ENCODE assay signal across 8 cellular contexts in genomic region chr12:53625373-53625945, GRCh38. TPM values are rescaled to one million over a fixed set of nuclear protein-coding genes. Genes with fewer than 3 reads are reported as not detected.
DNase-seq lines count a peak whose midpoint lies in the region; ATAC-seq lines count a peak whose summit lies in the region.

No MANE protein-coding gene starts in this region.

- peak overlapping the region; percentile 93 for H3K27ac ChIP-seq in temporal lobe (ENCODE audit: low read depth, low read length)

- H3K36me3 Mint-ChIP-seq in T-helper 2 cell treated with Interferon-gamma antibody and Interleukin-4, amounts not matched to agents 5 μg/mL and 100 μg/mL, for 36 hours (ENCODE audit: low read depth) = peaks cover 6% of the 10 kb centered on the region
- H3K36me3 Mint-ChIP-seq in activated naive CD8-positive, alpha-beta T cell treated with anti-CD3 and anti-CD28 coated beads, Interleukin-2, amount 10 ng/mL, durations not matched to agents 7 days and 5 days = peaks cover 3% of the 10 kb centered on the region

- H3K4me3 Mint-ChIP-seq in T-helper 2 cell treated with Interferon-gamma antibody and Interleukin-4, amounts not matched to agents 5 μg/mL and 100 μg/mL, for 36 hours = peak overlapping the region; percentile 99
- H3K4me3 Mint-ChIP-seq in activated naive CD8-positive, alpha-beta T cell treated with anti-CD3 and anti-CD28 coated beads, Interleukin-2, amount 10 ng/mL, durations not matched to agents 7 days and 5 days = peak overlapping the region; percentile 96

- no peak for DNase-seq in T-helper 2 cell treated with Interferon-gamma antibody and Interleukin-4, amounts not matched to agents 5 μg/mL and 100 μg/mL, for 36 hours (ENCODE audit: low spot score)
- DNase-seq in T-helper 2 cell (no peak), kidney glomerular epithelial cell (lab: John Stamatoyannopoulos, UW) (peak; percentile 30), COLO668 (lab: John Stamatoyannopoulos, UW; ENCODE audit: unreplicated experiment) (no peak)
- no peak for DNase-seq in activated naive CD8-positive, alpha-beta T cell treated with anti-CD3 and anti-CD28 coated beads, Interleukin-2, amount 10 ng/mL, durations not matched to agents 7 days and 5 days
- no peak for DNase-seq in activated CD4-positive, CD25-positive, alpha-beta regulatory T cell treated with anti-CD3 and anti-CD28 coated beads, Interleukin-2, amount 50 U/mL, for 72 hours

- POLR2A ChIA-PET in activated naive CD8-positive, alpha-beta T cell treated with anti-CD3 and anti-CD28 coated beads, Interleukin-2, amount 10 ng/mL, durations not matched to agents 7 days and 5 days (lab: Charles Lee) = interaction anchor here (0.6 to 1.8 kb wide), 3 partner anchors 14 to 82 kb away, joined by 3 to 5 read pairs (median 4); partner anchors contain the start of gene ATP5MC2

- no peaks in the 10 kb centered on the region for H3K9me3 Mint-ChIP-seq in T-helper 2 cell treated with Interferon-gamma antibody and Interleukin-4, amounts not matched to agents 5 μg/mL and 100 μg/mL, for 36 hours
- no peaks in the 10 kb centered on the region for H3K9me3 Mint-ChIP-seq in activated naive CD8-positive, alpha-beta T cell treated with anti-CD3 and anti-CD28 coated beads, Interleukin-2, amount 10 ng/mL, durations not matched to agents 7 days and 5 days

- peak overlapping the region; percentile 89 for H3K27ac Mint-ChIP-seq in T-helper 2 cell treated with Interferon-gamma antibody and Interleukin-4, amounts not matched to agents 5 μg/mL and 100 μg/mL, for 36 hours
- peak overlapping the region; percentile 88 for H3K27ac Mint-ChIP-seq in activated naive CD8-positive, alpha-beta T cell treated with anti-CD3 and anti-CD28 coated beads, Interleukin-2, amount 10 ng/mL, durations not matched to agents 7 days and 5 days

- H3K27me3 Mint-ChIP-seq in T-helper 2 cell treated with Interferon-gamma antibody and Interleukin-4, amounts not matched to agents 5 μg/mL and 100 μg/mL, for 36 hours (ENCODE audit: low read depth) = no peaks in the 10 kb centered on the region
- H3K27me3 Mint-ChIP-seq in activated naive CD8-positive, alpha-beta T cell treated with anti-CD3 and anti-CD28 coated beads, Interleukin-2, amount 10 ng/mL, durations not matched to agents 7 days and 5 days = no peaks in the 10 kb centered on the region

- peaks cover 31% of the 10 kb centered on the region for H3K4me1 Mint-ChIP-seq in T-helper 2 cell treated with Interferon-gamma antibody and Interleukin-4, amounts not matched to agents 5 μg/mL and 100 μg/mL, for 36 hours (ENCODE audit: low read depth)
- H3K4me1 Mint-ChIP-seq in activated naive CD8-positive, alpha-beta T cell treated with anti-CD3 and anti-CD28 coated beads, Interleukin-2, amount 10 ng/mL, durations not matched to agents 7 days and 5 days = peaks cover 20% of the 10 kb centered on the region

- no peak for ATAC-seq in activated naive CD8-positive, alpha-beta T cell treated with anti-CD3 and anti-CD28 coated beads, Interleukin-2, amount 10 ng/mL, durations not matched to agents 7 days and 5 days (ENCODE audit: low read depth)
- no peak for ATAC-seq in activated CD4-positive, CD25-positive, alpha-beta regulatory T cell treated with anti-CD3 and anti-CD28 coated beads, Interleukin-2, amount 50 U/mL, for 24 hours

RNA-seq across cellular contexts. Expression of gene ATF7, which starts 0.7 kb away (rescaled TPM):
- total RNA-seq in activated naive CD8-positive, alpha-beta T cell treated with anti-CD3 and anti-CD28 coated beads, Interleukin-2, amount 10 ng/mL, durations not matched to agents 7 days and 5 days = 10 to 100 TPM; 30.2 to 33.5 TPM
- total RNA-seq in temporal lobe = 7.1 TPM

RNA-seq across cellular contexts. Expression of gene ATP5MC2, which starts 50.4 kb away (rescaled TPM):
- total RNA-seq in activated naive CD8-positive, alpha-beta T cell treated with anti-CD3 and anti-CD28 coated beads, Interleukin-2, amount 10 ng/mL, durations not matched to agents 7 days and 5 days = 100 to 1,000 TPM; 226 to 241 TPM
- 41.6 TPM for total RNA-seq in temporal lobe
